Comparison of ENCODE assay signal across 36 cellular contexts in the genomic region with DNA sequence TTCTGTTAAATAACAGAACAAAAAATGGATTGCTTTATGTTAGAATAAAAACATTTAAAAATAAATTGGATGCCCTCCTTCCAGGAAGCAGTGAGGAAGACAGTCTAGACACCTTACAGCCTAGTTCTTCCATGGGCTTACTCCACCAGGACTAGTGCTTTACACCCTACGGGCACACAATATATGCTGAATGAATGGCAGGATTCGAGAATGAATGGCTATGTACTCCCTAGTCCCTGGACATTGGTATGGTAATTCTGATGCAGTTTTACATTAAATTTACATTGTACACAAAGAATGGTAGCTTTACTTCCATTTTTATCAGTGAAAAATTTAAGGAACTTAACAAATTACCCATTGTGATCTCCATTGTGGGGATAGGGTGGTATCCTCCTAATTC.
"Had no signal": no experiment of that assay in that cellular context is flagged by ENCODE, and none has a peak within 500 bp of the region (broad histone marks: within the 10 kb centered on the region; RNA-seq: fewer than 3 reads in every experiment).

No MANE protein-coding gene starts in this region.

- H3K4me3 ChIP-seq: MG63 had no signal

- H3K9me3 ChIP-seq: MG63 had no signal

- H3K27me3 ChIP-seq: MG63 had no signal

- DNase-seq: Karpas-422, Kasumi-1, MG63, MM.1S, MV-4-11, NCI-H1048, NCI-H1092, NCI-H1092 treated with DMSO at 0.1 percent for 48 hours, NCI-H1105, NCI-H1105 treated with DMSO at 0.1 percent for 48 hours, NCI-H1417, NCI-H1417 treated with DMSO at 0.1 percent for 48 hours, NCI-H1436, NCI-H1436 treated with DMSO at 0.1 percent for 48 hours, NCI-H146, NCI-H1694, NCI-H1694 treated with DMSO at 0.1 percent for 48 hours, NCI-H187, NCI-H187 treated with DMSO at 0.1 percent for 48 hours, NCI-H1930, NCI-H2029, NCI-H2029 treated with DMSO at 0.1 percent for 48 hours, NCI-H2081, NCI-H2081 treated with DMSO at 0.1 percent for 48 hours, NCI-H2107, NCI-H2171, NCI-H2171 treated with DMSO at 0.1 percent for 48 hours, NCI-H2227 treated with DMSO at 0.1 percent for 48 hours, NCI-H226, NCI-H345, NCI-H446, NCI-H446 treated with DMSO at 0.1 percent for 48 hours, NCI-H510A, NCI-H510A treated with DMSO at 0.1 percent for 48 hours, NCI-H524, NCI-H524 treated with DMSO at 0.1 percent for 48 hours had no signal
